In the genomic region with DNA sequence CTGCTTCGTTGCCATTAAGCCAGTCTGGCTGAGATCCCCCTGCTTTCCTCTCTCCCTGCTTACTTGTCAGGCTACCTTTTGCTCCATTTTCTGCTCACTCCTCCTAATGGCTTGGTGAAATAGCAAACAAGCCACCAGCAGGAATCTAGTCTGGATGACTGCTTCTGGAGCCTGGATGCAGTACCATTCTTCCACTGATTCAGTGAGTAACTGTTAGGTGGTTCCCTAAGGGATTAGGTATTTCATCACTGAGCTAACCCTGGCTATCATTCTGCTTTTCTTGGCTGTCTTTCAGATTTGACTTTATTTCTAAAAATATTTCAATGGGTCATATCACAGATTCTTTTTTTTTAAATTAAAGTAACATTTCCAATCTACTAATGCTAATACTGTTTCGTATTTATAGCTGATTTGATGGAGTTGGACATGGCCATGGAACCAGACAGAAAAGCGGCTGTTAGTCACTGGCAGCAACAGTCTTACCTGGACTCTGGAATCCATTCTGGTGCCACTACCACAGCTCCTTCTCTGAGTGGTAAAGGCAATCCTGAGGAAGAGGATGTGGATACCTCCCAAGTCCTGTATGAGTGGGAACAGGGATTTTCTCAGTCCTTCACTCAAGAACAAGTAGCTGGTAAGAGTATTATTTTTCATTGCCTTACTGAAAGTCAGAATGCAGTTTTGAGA, we compare ENCODE assay signal across 12 cellular contexts. TPM values are rescaled to one million over a fixed set of nuclear protein-coding genes. Genes with fewer than 3 reads are reported as not detected.
DNase-seq lines count a peak whose midpoint lies in the region; ATAC-seq, FAIRE-seq and TF ChIP-seq lines count a peak whose summit lies in the region.
"Had no signal": no experiment of that assay in that cellular context is flagged by ENCODE, and none has a peak within 500 bp of the region (broad histone marks: within the 10 kb centered on the region; RNA-seq: fewer than 3 reads in every experiment).

No MANE protein-coding gene starts in this region.

- H3K27me3 Mint-ChIP-seq in WTC11 (ENCODE audit: low read depth) = no peaks in the 10 kb centered on the region
- H3K27me3 Mint-ChIP-seq: memory B cell had no signal

- peak; percentile 86 for FAIRE-seq in H54 (lab: Jason Lieb, UNC)
- FAIRE-seq: K562 had no signal

- no peaks in the 10 kb centered on the region for H3K9me3 Mint-ChIP-seq in WTC11
- H3K9me3 Mint-ChIP-seq: memory B cell had no signal

- H3K4me1 Mint-ChIP-seq in WTC11 = peaks cover 31% of the 10 kb centered on the region

- DNase-seq in H54 (ENCODE audit: insufficient read length, low spot score) (no peak), amniotic epithelial cell (ENCODE audit: low read depth) (peak; percentile 86), foreskin keratinocyte (peak in 1 of 2 donors; percentile 51), gastrocnemius medialis (peak in 1 of 2 donors; percentile 20), WTC11 (ENCODE audit: low spot score) (no peak), GM10266 (ENCODE audit: extremely low spot score) (no peak), HK-2 (ENCODE audit: unreplicated experiment) (no peak)
- DNase-seq: activated CD8-positive, alpha-beta memory T cell treated with anti-CD3 and anti-CD28 coated beads, Interleukin-2, amount 50 U/mL, for 4 hours; stimulated activated CD4-positive, alpha-beta T cell treated with anti-CD3 and anti-CD28 coated beads, Interleukin-15, amount 100 ng/mL, for 24 hours had no signal

- H3K27ac ChIP-seq in foreskin keratinocyte (no peak overlapping the region), gastrocnemius medialis (peak overlapping the region; percentile 36 to 50 (median 47))

- H3K4me3 ChIP-seq in gastrocnemius medialis = no peak overlapping the region
- H3K4me3 ChIP-seq: K562 had no signal

- TF ChIP-seq CTCF in foreskin keratinocyte (conservative IDR thresholded peaks at IDR 0.05) = no peak
- peak in 1 of 5 experiments; percentile 20 for TF ChIP-seq CTCF in gastrocnemius medialis (IDR thresholded peaks at IDR 0.05 in 4 of 5, conservative IDR thresholded peaks at IDR 0.05 in 1 of 5)
- TF ChIP-seq CTCF in WTC11 (IDR thresholded peaks at IDR 0.05) = no peak
- no peak for TF ChIP-seq CTCF in GM10266 (IDR thresholded peaks at IDR 0.05; ENCODE audit: control insufficient read depth, insufficient read depth, low read depth, missing control alignments)

- H3K27me3 ChIP-seq in foreskin keratinocyte (no peaks in the 10 kb centered on the region), gastrocnemius medialis (no peaks in the 10 kb centered on the region)

- CTCF ChIA-PET in WTC11 (lab: Charles Lee) = no interaction called here

- peaks cover 48% of the 10 kb centered on the region for H3K36me3 Mint-ChIP-seq in WTC11

- no peak for TF ChIP-seq POLR2A in H54 (IDR thresholded peaks at IDR 0.05; ENCODE audit: low read depth, low read length)
- TF ChIP-seq POLR2A in gastrocnemius medialis (IDR thresholded peaks at IDR 0.05) = no peak

- no peak overlapping the region for H3K4me3 Mint-ChIP-seq in WTC11
- H3K4me3 Mint-ChIP-seq: memory B cell had no signal

- no peak overlapping the region; the same call in 1 of the 2 replicates for H3K27ac Mint-ChIP-seq in WTC11
- H3K27ac Mint-ChIP-seq: memory B cell had no signal

- ATAC-seq in foreskin keratinocyte = peak; percentile 78
- peak; percentile 97 to 98 for ATAC-seq in gastrocnemius medialis
- ATAC-seq in WTC11 = no peak
- ATAC-seq in HG03442 (IDR thresholded peaks at IDR 0.05; ENCODE audit: unreplicated experiment) = no peak
- ATAC-seq: K562 had no signal

- POLR2A ChIA-PET in WTC11 (lab: Charles Lee) = no interaction called here

- peaks cover 2 to 19% of the 10 kb centered on the region in 2 donors for H3K36me3 ChIP-seq in gastrocnemius medialis

- no peaks in the 10 kb centered on the region for H3K4me1 ChIP-seq in foreskin keratinocyte
- H3K4me1 ChIP-seq in gastrocnemius medialis = peaks cover 46 to 64% of the 10 kb centered on the region in 2 donors

- intact Hi-C loops in gastrocnemius medialis (cut with DNase I; ENCODE audit: low total_unique reads) = loop anchor here (5.0 kb wide), 1 partner anchor 697 kb away; no protein-coding TSS in a partner anchor

- in situ Hi-C loops in gastrocnemius medialis (cut with MboI; ENCODE audit: low sequenced_read_pairs in 4 of 4) = loop anchor here in 3 of 4 donors (25.0 kb wide), 2 partner anchors 637 to 912 kb away; partner anchors contain the start of gene EIF1B (in 2 of the 3)

- no peaks in the 10 kb centered on the region for H3K9me3 ChIP-seq in gastrocnemius medialis

TF ChIP-seq in WTC11, 78 proteins besides CTCF, POLR2A, EP300 and RAD21:
- TF ChIP-seq TCF7 (CRISPR knock-in tag; IDR thresholded peaks at IDR 0.05; ENCODE audit: low read depth) (no peak), HMGXB4 (CRISPR knock-in tag; IDR thresholded peaks at IDR 0.05) (no peak), ZNF232 (CRISPR knock-in tag; IDR thresholded peaks at IDR 0.05) (no peak), NR2C2 (CRISPR knock-in tag; IDR thresholded peaks at IDR 0.05) (no peak)
- TF ChIP-seq, protein P1, sequence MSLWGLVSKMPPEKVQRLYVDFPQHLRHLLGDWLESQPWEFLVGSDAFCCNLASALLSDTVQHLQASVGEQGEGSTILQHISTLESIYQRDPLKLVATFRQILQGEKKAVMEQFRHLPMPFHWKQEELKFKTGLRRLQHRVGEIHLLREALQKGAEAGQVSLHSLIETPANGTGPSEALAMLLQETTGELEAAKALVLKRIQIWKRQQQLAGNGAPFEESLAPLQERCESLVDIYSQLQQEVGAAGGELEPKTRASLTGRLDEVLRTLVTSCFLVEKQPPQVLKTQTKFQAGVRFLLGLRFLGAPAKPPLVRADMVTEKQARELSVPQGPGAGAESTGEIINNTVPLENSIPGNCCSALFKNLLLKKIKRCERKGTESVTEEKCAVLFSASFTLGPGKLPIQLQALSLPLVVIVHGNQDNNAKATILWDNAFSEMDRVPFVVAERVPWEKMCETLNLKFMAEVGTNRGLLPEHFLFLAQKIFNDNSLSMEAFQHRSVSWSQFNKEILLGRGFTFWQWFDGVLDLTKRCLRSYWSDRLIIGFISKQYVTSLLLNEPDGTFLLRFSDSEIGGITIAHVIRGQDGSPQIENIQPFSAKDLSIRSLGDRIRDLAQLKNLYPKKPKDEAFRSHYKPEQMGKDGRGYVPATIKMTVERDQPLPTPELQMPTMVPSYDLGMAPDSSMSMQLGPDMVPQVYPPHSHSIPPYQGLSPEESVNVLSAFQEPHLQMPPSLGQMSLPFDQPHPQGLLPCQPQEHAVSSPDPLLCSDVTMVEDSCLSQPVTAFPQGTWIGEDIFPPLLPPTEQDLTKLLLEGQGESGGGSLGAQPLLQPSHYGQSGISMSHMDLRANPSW (CRISPR knock-in tag; conservative IDR thresholded peaks at IDR 0.05; ENCODE audit: low read depth) = no peak
- TF ChIP-seq, protein P2, sequence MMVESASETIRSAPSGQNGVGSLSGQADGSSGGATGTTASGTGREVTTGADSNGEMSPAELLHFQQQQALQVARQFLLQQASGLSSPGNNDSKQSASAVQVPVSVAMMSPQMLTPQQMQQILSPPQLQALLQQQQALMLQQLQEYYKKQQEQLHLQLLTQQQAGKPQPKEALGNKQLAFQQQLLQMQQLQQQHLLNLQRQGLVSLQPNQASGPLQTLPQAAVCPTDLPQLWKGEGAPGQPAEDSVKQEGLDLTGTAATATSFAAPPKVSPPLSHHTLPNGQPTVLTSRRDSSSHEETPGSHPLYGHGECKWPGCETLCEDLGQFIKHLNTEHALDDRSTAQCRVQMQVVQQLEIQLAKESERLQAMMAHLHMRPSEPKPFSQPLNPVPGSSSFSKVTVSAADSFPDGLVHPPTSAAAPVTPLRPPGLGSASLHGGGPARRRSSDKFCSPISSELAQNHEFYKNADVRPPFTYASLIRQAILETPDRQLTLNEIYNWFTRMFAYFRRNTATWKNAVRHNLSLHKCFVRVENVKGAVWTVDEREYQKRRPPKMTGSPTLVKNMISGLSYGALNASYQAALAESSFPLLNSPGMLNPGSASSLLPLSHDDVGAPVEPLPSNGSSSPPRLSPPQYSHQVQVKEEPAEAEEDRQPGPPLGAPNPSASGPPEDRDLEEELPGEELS (CRISPR knock-in tag; IDR thresholded peaks at IDR 0.05) = no peak

RNA-seq across cellular contexts. Expression of gene CTNNB1, which starts 25.0 kb away (rescaled TPM):
- total RNA-seq in foreskin keratinocyte = 438 and 461 TPM in 2 replicates
- 135 and 150 TPM in 2 replicates for polyA plus RNA-seq in foreskin keratinocyte
- total RNA-seq in gastrocnemius medialis = 100 to 1,000 TPM; 114 to 157 (median 150) TPM
- total RNA-seq in WTC11 (2021) = 387 to 436 TPM (median 432 TPM) in 3 replicates

Comparison
In these comparisons a context has a peak if more than half of its experiments do, and no peak if none do; other contexts are left out.
1. ATAC-seq: peak in foreskin keratinocyte (single experiment) and gastrocnemius medialis (2 of 2); none in WTC11 (single experiment) and HG03442 (single experiment).